ENCODE assay signal across 1 cellular context in the genomic region with DNA sequence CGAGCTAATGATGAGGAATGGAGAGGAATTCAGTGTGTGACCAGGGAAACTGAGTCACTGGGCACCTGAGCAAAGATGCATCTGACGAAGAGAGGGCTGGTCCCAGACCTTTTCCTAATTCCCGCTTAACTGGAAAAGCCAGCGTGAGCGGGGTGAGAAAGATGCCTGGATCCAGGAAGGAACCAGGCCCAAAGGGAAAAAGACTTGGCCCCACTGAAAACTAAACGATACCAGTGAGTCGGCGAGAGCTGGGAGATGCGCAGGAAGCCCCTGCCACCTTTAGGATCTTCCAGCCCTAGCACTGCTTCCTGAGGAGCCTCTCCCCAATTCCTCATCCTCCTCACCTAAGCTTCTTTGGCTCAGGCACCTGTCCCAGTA.
TF ChIP-seq lines count a peak whose summit lies in the region.

No MANE protein-coding gene starts in this region.

TF ChIP-seq in HCT116, 20 proteins besides CTCF, POLR2A, EP300 and RAD21:
- TF ChIP-seq YY1 (IDR thresholded peaks at IDR 0.05; ENCODE audit: extremely low read depth, insufficient replicate concordance, low read depth, low read length) (no peak), ZNF274 (IDR thresholded peaks at IDR 0.05; ENCODE audit: low read depth, low read length) (no peak), CBX3 (IDR thresholded peaks at IDR 0.05; ENCODE audit: low read depth) (no peak), JUND (IDR thresholded peaks at IDR 0.05) (no peak), ELF1 (IDR thresholded peaks at IDR 0.05; ENCODE audit: borderline replicate concordance, low read depth) (no peak), SP1 (IDR thresholded peaks at IDR 0.05; ENCODE audit: low read depth) (no peak), EZH2phosphoT487 (IDR thresholded peaks at IDR 0.05; ENCODE audit: borderline replicate concordance) (no peak), CEBPB (IDR thresholded peaks at IDR 0.05; ENCODE audit: low read depth) (no peak), FOSL1 (IDR thresholded peaks at IDR 0.05; ENCODE audit: low read depth) (no peak)
- TF ChIP-seq, protein P1, sequence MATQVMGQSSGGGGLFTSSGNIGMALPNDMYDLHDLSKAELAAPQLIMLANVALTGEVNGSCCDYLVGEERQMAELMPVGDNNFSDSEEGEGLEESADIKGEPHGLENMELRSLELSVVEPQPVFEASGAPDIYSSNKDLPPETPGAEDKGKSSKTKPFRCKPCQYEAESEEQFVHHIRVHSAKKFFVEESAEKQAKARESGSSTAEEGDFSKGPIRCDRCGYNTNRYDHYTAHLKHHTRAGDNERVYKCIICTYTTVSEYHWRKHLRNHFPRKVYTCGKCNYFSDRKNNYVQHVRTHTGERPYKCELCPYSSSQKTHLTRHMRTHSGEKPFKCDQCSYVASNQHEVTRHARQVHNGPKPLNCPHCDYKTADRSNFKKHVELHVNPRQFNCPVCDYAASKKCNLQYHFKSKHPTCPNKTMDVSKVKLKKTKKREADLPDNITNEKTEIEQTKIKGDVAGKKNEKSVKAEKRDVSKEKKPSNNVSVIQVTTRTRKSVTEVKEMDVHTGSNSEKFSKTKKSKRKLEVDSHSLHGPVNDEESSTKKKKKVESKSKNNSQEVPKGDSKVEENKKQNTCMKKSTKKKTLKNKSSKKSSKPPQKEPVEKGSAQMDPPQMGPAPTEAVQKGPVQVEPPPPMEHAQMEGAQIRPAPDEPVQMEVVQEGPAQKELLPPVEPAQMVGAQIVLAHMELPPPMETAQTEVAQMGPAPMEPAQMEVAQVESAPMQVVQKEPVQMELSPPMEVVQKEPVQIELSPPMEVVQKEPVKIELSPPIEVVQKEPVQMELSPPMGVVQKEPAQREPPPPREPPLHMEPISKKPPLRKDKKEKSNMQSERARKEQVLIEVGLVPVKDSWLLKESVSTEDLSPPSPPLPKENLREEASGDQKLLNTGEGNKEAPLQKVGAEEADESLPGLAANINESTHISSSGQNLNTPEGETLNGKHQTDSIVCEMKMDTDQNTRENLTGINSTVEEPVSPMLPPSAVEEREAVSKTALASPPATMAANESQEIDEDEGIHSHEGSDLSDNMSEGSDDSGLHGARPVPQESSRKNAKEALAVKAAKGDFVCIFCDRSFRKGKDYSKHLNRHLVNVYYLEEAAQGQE (IDR thresholded peaks at IDR 0.05; ENCODE audit: low read depth) = no peak
TF ChIP-seq in HCT116: peak in this region for 0.
